Comparison of ENCODE assay signal across 24 cellular contexts in the genomic region with DNA sequence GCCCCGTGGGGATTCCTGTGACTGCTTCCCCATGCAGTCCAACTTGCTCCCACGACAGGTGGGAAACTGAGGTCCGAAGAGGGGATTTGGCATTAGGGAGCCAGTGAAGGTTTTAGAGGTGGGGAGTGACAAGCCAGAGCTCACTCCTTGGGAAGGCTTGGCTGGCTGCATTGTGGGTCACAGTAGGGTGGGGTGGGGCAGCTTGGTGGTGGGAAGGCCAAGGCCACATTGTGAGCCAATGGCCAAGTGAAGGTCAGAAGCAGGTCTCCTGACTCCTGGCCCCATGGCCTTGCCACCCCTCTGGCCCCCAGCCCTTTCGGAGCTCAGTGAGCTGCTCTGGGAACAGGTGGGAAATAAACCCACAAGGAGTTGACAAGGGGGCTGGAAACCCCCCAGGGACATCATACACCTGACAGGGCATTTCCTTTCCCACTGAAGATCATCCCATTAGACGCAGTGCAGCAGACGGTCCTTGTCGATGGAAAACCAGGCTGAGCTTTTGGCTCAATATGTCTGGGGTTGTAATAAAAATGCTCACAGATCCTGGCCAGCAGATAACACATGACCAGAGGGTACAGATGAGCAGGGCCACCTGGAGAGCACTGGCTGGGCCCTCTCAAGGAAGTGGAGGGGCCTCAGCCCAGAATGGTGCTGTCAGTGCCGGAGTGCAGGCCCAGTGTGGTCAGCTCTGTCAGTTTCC. TPM values are rescaled to one million over a fixed set of nuclear protein-coding genes. Genes with fewer than 3 reads are reported as not detected.
DNase-seq lines count a peak whose midpoint lies in the region; ATAC-seq and TF ChIP-seq lines count a peak whose summit lies in the region.
"Had no signal": no experiment of that assay in that cellular context is flagged by ENCODE, and none has a peak within 500 bp of the region (broad histone marks: within the 10 kb centered on the region; RNA-seq: fewer than 3 reads in every experiment).

No MANE protein-coding gene starts in this region.

- peaks cover 50% of the 10 kb centered on the region for H3K4me1 ChIP-seq in CD4-positive, CD25-positive, alpha-beta regulatory T cell (ENCODE audit: control insufficient read depth, insufficient read depth, low read length, poor library complexity, severe bottlenecking)

- H3K4me1 Mint-ChIP-seq in activated CD4-positive, alpha-beta T cell treated with anti-CD3 and anti-CD28 coated beads, Interleukin-2, amount 10 ng/mL, durations not matched to agents 24 days and 14 days = peaks cover 38% of the 10 kb centered on the region
- peaks cover 37% of the 10 kb centered on the region for H3K4me1 Mint-ChIP-seq in activated CD4-positive, alpha-beta T cell treated with anti-CD3 and anti-CD28 coated beads for 36 hours
- H3K4me1 Mint-ChIP-seq in CD4-positive, CD25-positive, alpha-beta regulatory T cell = peaks cover 9 to 75% (median 31%) of the 10 kb centered on the region in 4 donors
- peaks cover 8% of the 10 kb centered on the region for H3K4me1 Mint-ChIP-seq in chondrocyte (ENCODE audit: low read depth)
- peaks cover 30 to 83% (median 64%) of the 10 kb centered on the region in 4 donors for H3K4me1 Mint-ChIP-seq in naive thymus-derived CD8-positive, alpha-beta T cell

- POLR2A ChIA-PET in activated CD4-positive, alpha-beta T cell treated with anti-CD3 and anti-CD28 coated beads for 36 hours (lab: Charles Lee) = no interaction called here
- POLR2A ChIA-PET in naive thymus-derived CD8-positive, alpha-beta T cell (lab: Charles Lee) = interaction anchor here (0.5 to 17.8 kb wide), 12 partner anchors 9 to 504 kb away, joined by 3 to 317 read pairs (median 4); a partner anchor contains a TSS

- no peaks in the 10 kb centered on the region for H3K9me3 ChIP-seq in CD4-positive, CD25-positive, alpha-beta regulatory T cell (ENCODE audit: control insufficient read depth in 2 of 2, low read length in 2 of 2)
- H3K9me3 ChIP-seq: A549, ascending aorta, psoas muscle, SJCRH30 had no signal

- intact Hi-C loops in activated CD4-positive, alpha-beta T cell treated with anti-CD3 and anti-CD28 coated beads, Interleukin-2, amount 10 ng/mL, durations not matched to agents 24 days and 14 days (cut with micrococcal nuclease) = no loop called here
- intact Hi-C loops in activated CD4-positive, alpha-beta T cell treated with anti-CD3 and anti-CD28 coated beads for 36 hours (cut with DNase I, micrococcal nuclease) = no loop called here

- H3K4me3 ChIP-seq in CD4-positive, CD25-positive, alpha-beta regulatory T cell (ENCODE audit: low read depth, low read length) = no peak overlapping the region
- H3K4me3 ChIP-seq: A549, ascending aorta, PC-9, psoas muscle, SJCRH30 had no signal

- no peaks in the 10 kb centered on the region for H3K36me3 ChIP-seq in CD4-positive, CD25-positive, alpha-beta regulatory T cell (ENCODE audit: control insufficient read depth, insufficient read depth, low read length)
- H3K36me3 ChIP-seq: ascending aorta, SJCRH30 had no signal

- CTCF ChIA-PET in activated CD4-positive, alpha-beta T cell treated with anti-CD3 and anti-CD28 coated beads for 36 hours (lab: Charles Lee) = interaction anchor here (1.0 to 4.2 kb wide), 5 partner anchors 9 to 51 kb away, joined by 4 to 28 read pairs (median 4); no protein-coding TSS in a partner anchor

- H3K27me3 Mint-ChIP-seq in activated CD4-positive, alpha-beta T cell treated with anti-CD3 and anti-CD28 coated beads, Interleukin-2, amount 10 ng/mL, durations not matched to agents 24 days and 14 days = no peaks in the 10 kb centered on the region
- no peaks in the 10 kb centered on the region for H3K27me3 Mint-ChIP-seq in activated CD4-positive, alpha-beta T cell treated with anti-CD3 and anti-CD28 coated beads for 36 hours
- H3K27me3 Mint-ChIP-seq in CD4-positive, CD25-positive, alpha-beta regulatory T cell = peaks cover 4% of the 10 kb centered on the region
- peaks cover 12% of the 10 kb centered on the region for H3K27me3 Mint-ChIP-seq in chondrocyte (ENCODE audit: low read depth)
- H3K27me3 Mint-ChIP-seq in naive thymus-derived CD8-positive, alpha-beta T cell = no peaks in the 10 kb centered on the region
- H3K27me3 Mint-ChIP-seq: activated B cell treated with CpG ODN at 0.5 μM for 24 hours had no signal

- no peak overlapping the region for H3K4me3 Mint-ChIP-seq in activated CD4-positive, alpha-beta T cell treated with anti-CD3 and anti-CD28 coated beads, Interleukin-2, amount 10 ng/mL, durations not matched to agents 24 days and 14 days
- H3K4me3 Mint-ChIP-seq in activated CD4-positive, alpha-beta T cell treated with anti-CD3 and anti-CD28 coated beads for 36 hours = no peak overlapping the region
- no peak overlapping the region for H3K4me3 Mint-ChIP-seq in CD4-positive, CD25-positive, alpha-beta regulatory T cell
- H3K4me3 Mint-ChIP-seq in chondrocyte (ENCODE audit: unreplicated experiment) = no peak overlapping the region
- peak overlapping the region in 2 of 10 donors; percentile 13 to 45 for H3K4me3 Mint-ChIP-seq in naive thymus-derived CD8-positive, alpha-beta T cell
- H3K4me3 Mint-ChIP-seq: activated B cell treated with CpG ODN at 0.5 μM for 24 hours, endodermal cell, immature natural killer cell had no signal

- TF ChIP-seq CTCF in chondrocyte (IDR thresholded peaks at IDR 0.05) = no peak

- no peak overlapping the region for H3K27ac ChIP-seq in CD4-positive, CD25-positive, alpha-beta regulatory T cell (ENCODE audit: insufficient read depth, low read length, poor library complexity, severe bottlenecking)
- H3K27ac ChIP-seq: PC-9, psoas muscle, SJCRH30 had no signal

- H3K9me3 Mint-ChIP-seq in activated CD4-positive, alpha-beta T cell treated with anti-CD3 and anti-CD28 coated beads, Interleukin-2, amount 10 ng/mL, durations not matched to agents 24 days and 14 days = no peaks in the 10 kb centered on the region
- H3K9me3 Mint-ChIP-seq in activated CD4-positive, alpha-beta T cell treated with anti-CD3 and anti-CD28 coated beads for 36 hours (ENCODE audit: low read depth) = no peaks in the 10 kb centered on the region
- H3K9me3 Mint-ChIP-seq in CD4-positive, CD25-positive, alpha-beta regulatory T cell = no peaks in the 10 kb centered on the region
- no peaks in the 10 kb centered on the region for H3K9me3 Mint-ChIP-seq in chondrocyte (ENCODE audit: low read depth)
- H3K9me3 Mint-ChIP-seq in naive thymus-derived CD8-positive, alpha-beta T cell = no peaks in the 10 kb centered on the region
- H3K9me3 Mint-ChIP-seq: activated B cell treated with CpG ODN at 0.5 μM for 24 hours; activated T-helper 2 cell treated with anti-CD3 and anti-CD28 coated beads, Interferon-gamma antibody, Interleukin-2, Interleukin-4, amounts not matched to agents 10 μg/mL and 5 μg/mL and 100 μg/mL, durations not matched to agents 14 hours and 24 hours and 36 hours; endodermal cell; immature natural killer cell had no signal

- ATAC-seq in activated CD4-positive, alpha-beta T cell treated with anti-CD3 and anti-CD28 coated beads for 36 hours = no peak
- no peak for ATAC-seq in CD4-positive, CD25-positive, alpha-beta regulatory T cell (ENCODE audit: low read depth in 2 of 2)
- ATAC-seq in naive thymus-derived CD8-positive, alpha-beta T cell = no peak
- ATAC-seq in GM21447 (IDR thresholded peaks at IDR 0.05; ENCODE audit: unreplicated experiment) (no peak), GM21529 (IDR thresholded peaks at IDR 0.05; ENCODE audit: unreplicated experiment) (no peak), GM19351 (IDR thresholded peaks at IDR 0.05; ENCODE audit: unreplicated experiment) (no peak)
- ATAC-seq: A549, psoas muscle had no signal

- no peaks in the 10 kb centered on the region for H3K27me3 ChIP-seq in CD4-positive, CD25-positive, alpha-beta regulatory T cell (ENCODE audit: control insufficient read depth, insufficient read depth, low read length)
- H3K27me3 ChIP-seq: ascending aorta, SJCRH30 had no signal

- no peak for DNase-seq in activated CD4-positive, alpha-beta T cell treated with anti-CD3 and anti-CD28 coated beads, Interleukin-2, amount 10 ng/mL, durations not matched to agents 24 days and 14 days
- DNase-seq in activated CD4-positive, alpha-beta T cell treated with anti-CD3 and anti-CD28 coated beads for 36 hours = no peak
- DNase-seq in CD4-positive, CD25-positive, alpha-beta regulatory T cell = no peak
- DNase-seq in chondrocyte (ENCODE audit: low spot score) = no peak
- no peak for DNase-seq in naive thymus-derived CD8-positive, alpha-beta T cell
- DNase-seq: activated B cell treated with CpG ODN at 0.5 μM for 24 hours; endodermal cell; immature natural killer cell; NCI-H1105 treated with DMSO at 0.1 percent for 48 hours; NCI-H774; PC-9; psoas muscle; SJCRH30; small intestine; stimulated activated CD4-positive, alpha-beta T cell treated with anti-CD3 and anti-CD28 coated beads, Interleukin-4, amount 100 ng/mL, for 24 hours had no signal

- peak overlapping the region; percentile 25 for H3K27ac Mint-ChIP-seq in activated CD4-positive, alpha-beta T cell treated with anti-CD3 and anti-CD28 coated beads, Interleukin-2, amount 10 ng/mL, durations not matched to agents 24 days and 14 days
- H3K27ac Mint-ChIP-seq in activated CD4-positive, alpha-beta T cell treated with anti-CD3 and anti-CD28 coated beads for 36 hours = no peak overlapping the region
- peak overlapping the region; percentile 54 to 82 (median 71) for H3K27ac Mint-ChIP-seq in CD4-positive, CD25-positive, alpha-beta regulatory T cell
- peak overlapping the region; percentile 24 for H3K27ac Mint-ChIP-seq in chondrocyte (ENCODE audit: unreplicated experiment)
- H3K27ac Mint-ChIP-seq in naive thymus-derived CD8-positive, alpha-beta T cell = peak overlapping the region in 8 of 10 donors; percentile 35 to 99 (median 74)
- H3K27ac Mint-ChIP-seq: activated B cell treated with CpG ODN at 0.5 μM for 24 hours; activated T-helper 2 cell treated with anti-CD3 and anti-CD28 coated beads, Interferon-gamma antibody, Interleukin-2, Interleukin-4, amounts not matched to agents 10 μg/mL and 5 μg/mL and 100 μg/mL, durations not matched to agents 14 hours and 24 hours and 36 hours; endodermal cell had no signal

- no peaks in the 10 kb centered on the region for H3K36me3 Mint-ChIP-seq in activated CD4-positive, alpha-beta T cell treated with anti-CD3 and anti-CD28 coated beads, Interleukin-2, amount 10 ng/mL, durations not matched to agents 24 days and 14 days (ENCODE audit: low read depth)
- no peaks in the 10 kb centered on the region for H3K36me3 Mint-ChIP-seq in activated CD4-positive, alpha-beta T cell treated with anti-CD3 and anti-CD28 coated beads for 36 hours (ENCODE audit: low read depth)
- H3K36me3 Mint-ChIP-seq in CD4-positive, CD25-positive, alpha-beta regulatory T cell = peaks cover 7% of the 10 kb centered on the region
- H3K36me3 Mint-ChIP-seq in chondrocyte (ENCODE audit: low read depth) = no peaks in the 10 kb centered on the region
- H3K36me3 Mint-ChIP-seq in naive thymus-derived CD8-positive, alpha-beta T cell = no peaks in the 10 kb centered on the region
- H3K36me3 Mint-ChIP-seq: immature natural killer cell had no signal

RNA-seq across cellular contexts. Expression of a gene that starts 2.4 kb away (rescaled TPM):
- total RNA-seq in activated CD4-positive, alpha-beta T cell treated with anti-CD3 and anti-CD28 coated beads, Interleukin-2, amount 10 ng/mL, durations not matched to agents 24 days and 14 days = 0.26 and 0.33 TPM in 2 replicates
- under 1 TPM; 0.34 to 0.40 TPM for total RNA-seq in activated CD4-positive, alpha-beta T cell treated with anti-CD3 and anti-CD28 coated beads for 36 hours
- total RNA-seq in CD4-positive, CD25-positive, alpha-beta regulatory T cell = 0.52 TPM
- under 1 TPM in 2 of 4 donors, not detected in 2; 0.05 to 0.20 TPM for polyA plus RNA-seq in CD4-positive, CD25-positive, alpha-beta regulatory T cell
- total RNA-seq in chondrocyte = not detected in 3 replicates
- total RNA-seq in naive thymus-derived CD8-positive, alpha-beta T cell = under 1 TPM; 0.21 to 0.25 TPM
- under 1 TPM in 1 of 3 donors, not detected in 2; 0.10 TPM for polyA plus RNA-seq in naive thymus-derived CD8-positive, alpha-beta T cell
- total RNA-seq: activated B cell treated with CpG ODN at 0.5 μM for 24 hours, ascending aorta, G401, PC-9, psoas muscle, SJCRH30 had no signal
- polyA plus RNA-seq: A549 had no signal

RNA-seq across cellular contexts. Expression of a gene that starts 56.1 kb away (rescaled TPM):
- total RNA-seq in activated CD4-positive, alpha-beta T cell treated with anti-CD3 and anti-CD28 coated beads, Interleukin-2, amount 10 ng/mL, durations not matched to agents 24 days and 14 days = 125 and 131 TPM in 2 replicates
- total RNA-seq in activated CD4-positive, alpha-beta T cell treated with anti-CD3 and anti-CD28 coated beads for 36 hours = 100 to 1,000 TPM in 1 of 2 experiments, 10 to 100 TPM in 1; 78.2 to 104 TPM
- 167 TPM for total RNA-seq in CD4-positive, CD25-positive, alpha-beta regulatory T cell
- polyA plus RNA-seq in CD4-positive, CD25-positive, alpha-beta regulatory T cell = 100 to 1,000 TPM; 226 to 339 (median 294) TPM
- total RNA-seq in chondrocyte = 0.49 to 1.3 TPM in 2 of 3 replicates, not detected in the other
- total RNA-seq in naive thymus-derived CD8-positive, alpha-beta T cell = 100 to 1,000 TPM; 102 to 114 TPM
- 100 to 1,000 TPM; 211 to 343 (median 262) TPM for polyA plus RNA-seq in naive thymus-derived CD8-positive, alpha-beta T cell
- total RNA-seq: H1 had no signal
- polyA plus RNA-seq: neural cell had no signal

Comparison
In these comparisons a context has a peak if more than half of its experiments do, and no peak if none do; other contexts are left out.
1. RNA of a gene that starts 56.1 kb away (total RNA-seq): 167 TPM in CD4-positive, CD25-positive, alpha-beta regulatory T cell (single experiment), 125 to 131 TPM in activated CD4-positive, alpha-beta T cell treated with anti-CD3 and anti-CD28 coated beads, Interleukin-2, amount 10 ng/mL, durations not matched to agents 24 days and 14 days, 102 to 114 TPM in naive thymus-derived CD8-positive, alpha-beta T cell and 78.2 to 104 TPM in activated CD4-positive, alpha-beta T cell treated with anti-CD3 and anti-CD28 coated beads for 36 hours; 0.49 to 1.3 TPM in chondrocyte; every median in the first group is over 10 times any median in the second.